In genomic region chr12:109290061-109290460, GRCh38 we compare ENCODE assay signal across 33 cellular contexts. TPM values are rescaled to one million over a fixed set of nuclear protein-coding genes. Genes with fewer than 3 reads are reported as not detected.
"Had no signal": no experiment of that assay in that cellular context is flagged by ENCODE, and none has a peak within 500 bp of the region (broad histone marks: within the 10 kb centered on the region; RNA-seq: fewer than 3 reads in every experiment).

No MANE protein-coding gene starts in this region.

- H3K36me3 Mint-ChIP-seq: activated CD4-positive, alpha-beta memory T cell treated with anti-CD3 and anti-CD28 coated beads for 36 hours; activated naive CD4-positive, alpha-beta T cell treated with anti-CD3 and anti-CD28 coated beads, Interleukin-2, amount 50 U/mL, for 72 hours; WTC11 had no signal

- DNase-seq: activated CD4-positive, alpha-beta memory T cell treated with anti-CD3 and anti-CD28 coated beads for 36 hours; activated CD4-positive, alpha-beta T cell treated with anti-CD3 and anti-CD28 coated beads for 36 hours; activated CD4-positive, alpha-beta T cell treated with anti-CD3 and anti-CD28 coated beads, Interleukin-2, amount 50 U/mL, for 1 hour; activated CD8-positive, alpha-beta memory T cell treated with anti-CD3 and anti-CD28 coated beads, Interleukin-2, amount 50 U/mL, for 4 hours; activated gamma-delta T cell treated with Interleukin-2 at 50 U/mL for 16 hours; activated naive CD4-positive, alpha-beta T cell treated with anti-CD3 and anti-CD28 coated beads for 36 hours; activated T-cell treated with anti-CD3 and anti-CD28 coated beads for 4 hours; activated T-cell treated with anti-CD3 and anti-CD28 coated beads, Interleukin-2, amount 50 U/mL, for 4 hours; adrenal gland; body of pancreas; caudate nucleus; cerebellar nuclear complex; NCI-H1105; NCI-H1417 treated with DMSO at 0.1 percent for 48 hours; NCI-H187 treated with DMSO at 0.1 percent for 48 hours; NCI-H2081; NCI-H226; SW 1271; T-helper 1 cell; T-helper 2 cell; T1000 had no signal

- H3K27ac ChIP-seq: adrenal gland, body of pancreas, RWPE1 had no signal

- H3K4me3 ChIP-seq: adrenal gland, body of pancreas, K562 had no signal

- H3K9me3 ChIP-seq: adrenal gland, body of pancreas had no signal

- H3K4me1 Mint-ChIP-seq: activated CD4-positive, alpha-beta T cell treated with anti-CD3 and anti-CD28 coated beads for 36 hours had no signal

- H3K4me1 ChIP-seq: adrenal gland, body of pancreas had no signal

- H3K4me3 Mint-ChIP-seq: activated CD4-positive, alpha-beta memory T cell treated with anti-CD3 and anti-CD28 coated beads for 36 hours; activated CD4-positive, alpha-beta T cell treated with anti-CD3 and anti-CD28 coated beads for 36 hours; activated naive CD4-positive, alpha-beta T cell treated with anti-CD3 and anti-CD28 coated beads for 36 hours; activated T-cell treated with anti-CD3 and anti-CD28 coated beads, Interleukin-2, amount 50 U/mL, for 4 hours; activated T-helper 1 cell treated with anti-CD3 and anti-CD28 coated beads, Interleukin-12 subunit alpha, Interleukin-12 subunit beta, Interleukin-2, Interleukin-4 antibody, amounts not matched to agents 30 ng/mL and 10 ng/mL and 1 ng/mL, durations not matched to agents 14 hours and 24 hours and 36 hours; WTC11 had no signal

- H3K9me3 Mint-ChIP-seq: activated CD4-positive, alpha-beta memory T cell treated with anti-CD3 and anti-CD28 coated beads for 36 hours; activated naive CD4-positive, alpha-beta T cell treated with anti-CD3 and anti-CD28 coated beads for 36 hours; activated naive CD4-positive, alpha-beta T cell treated with anti-CD3 and anti-CD28 coated beads, Interleukin-2, amount 50 U/mL, for 72 hours; activated T-cell treated with anti-CD3 and anti-CD28 coated beads, Interleukin-2, amount 50 U/mL, for 4 hours; activated T-helper 1 cell treated with anti-CD3 and anti-CD28 coated beads, Interleukin-12 subunit alpha, Interleukin-12 subunit beta, Interleukin-2, Interleukin-4 antibody, amounts not matched to agents 30 ng/mL and 10 ng/mL and 1 ng/mL, durations not matched to agents 14 hours and 24 hours and 36 hours; WTC11 had no signal

- H3K27me3 ChIP-seq: body of pancreas had no signal

- H3K36me3 ChIP-seq: adrenal gland had no signal

- H3K27ac Mint-ChIP-seq: activated CD4-positive, alpha-beta memory T cell treated with anti-CD3 and anti-CD28 coated beads for 36 hours; activated CD4-positive, alpha-beta T cell treated with anti-CD3 and anti-CD28 coated beads for 36 hours; activated naive CD4-positive, alpha-beta T cell treated with anti-CD3 and anti-CD28 coated beads for 36 hours; activated naive CD4-positive, alpha-beta T cell treated with anti-CD3 and anti-CD28 coated beads, Interleukin-2, amount 50 U/mL, for 72 hours; activated T-helper 1 cell treated with anti-CD3 and anti-CD28 coated beads, Interleukin-12 subunit alpha, Interleukin-12 subunit beta, Interleukin-2, Interleukin-4 antibody, amounts not matched to agents 30 ng/mL and 10 ng/mL and 1 ng/mL, durations not matched to agents 14 hours and 24 hours and 36 hours; WTC11 had no signal

- ATAC-seq: activated CD4-positive, alpha-beta T cell treated with anti-CD3 and anti-CD28 coated beads for 36 hours; activated CD4-positive, CD25-positive, alpha-beta regulatory T cell treated with anti-CD3 and anti-CD28 coated beads, Interleukin-2, amount 50 U/mL, for 24 hours; activated naive CD4-positive, alpha-beta T cell treated with anti-CD3 and anti-CD28 coated beads, Interleukin-2, amount 50 U/mL, for 72 hours; activated T-cell treated with anti-CD3 and anti-CD28 coated beads, Interleukin-2, amount 50 U/mL, for 4 hours; body of pancreas; K562; Panc1; Right ventricle myocardium inferior; WTC11 had no signal

RNA-seq across cellular contexts. Expression of gene FOXN4, which starts 19.0 kb away (rescaled TPM):
- total RNA-seq: activated CD4-positive, alpha-beta memory T cell treated with anti-CD3 and anti-CD28 coated beads for 36 hours; activated CD4-positive, alpha-beta T cell treated with anti-CD3 and anti-CD28 coated beads for 36 hours; activated naive CD4-positive, alpha-beta T cell treated with anti-CD3 and anti-CD28 coated beads for 36 hours; activated naive CD4-positive, alpha-beta T cell treated with anti-CD3 and anti-CD28 coated beads, Interleukin-2, amount 50 U/mL, for 72 hours; activated T-cell treated with anti-CD3 and anti-CD28 coated beads, Interleukin-2, amount 50 U/mL, for 4 hours; activated T-helper 1 cell treated with anti-CD3 and anti-CD28 coated beads, Interleukin-12 subunit alpha, Interleukin-12 subunit beta, Interleukin-2, Interleukin-4 antibody, amounts not matched to agents 30 ng/mL and 10 ng/mL and 1 ng/mL, durations not matched to agents 14 hours and 24 hours and 36 hours; adrenal gland; astrocyte; body of pancreas; bronchial epithelial cell; K562; M059J; NCI-H460; Right ventricle myocardium inferior had no signal
- polyA plus RNA-seq: K562 had no signal

RNA-seq across cellular contexts. Expression of gene MYO1H, which starts 57.6 kb away (rescaled TPM):
- total RNA-seq: activated CD4-positive, alpha-beta memory T cell treated with anti-CD3 and anti-CD28 coated beads for 36 hours; activated CD4-positive, alpha-beta T cell treated with anti-CD3 and anti-CD28 coated beads for 36 hours; activated naive CD4-positive, alpha-beta T cell treated with anti-CD3 and anti-CD28 coated beads for 36 hours; activated naive CD4-positive, alpha-beta T cell treated with anti-CD3 and anti-CD28 coated beads, Interleukin-2, amount 50 U/mL, for 72 hours; activated T-cell treated with anti-CD3 and anti-CD28 coated beads, Interleukin-2, amount 50 U/mL, for 4 hours; activated T-helper 1 cell treated with anti-CD3 and anti-CD28 coated beads, Interleukin-12 subunit alpha, Interleukin-12 subunit beta, Interleukin-2, Interleukin-4 antibody, amounts not matched to agents 30 ng/mL and 10 ng/mL and 1 ng/mL, durations not matched to agents 14 hours and 24 hours and 36 hours; adrenal gland; astrocyte; body of pancreas; bronchial epithelial cell; K562; M059J; NCI-H460 had no signal
- polyA plus RNA-seq: K562 had no signal
